18 cellular contexts compared by ENCODE assay signal in genomic region chr5:156094001-156094400, GRCh38.
DNase-seq lines count a peak whose midpoint lies in the region; ATAC-seq and TF ChIP-seq lines count a peak whose summit lies in the region.
"Had no signal": no experiment of that assay in that cellular context is flagged by ENCODE, and none has a peak within 500 bp of the region (broad histone marks: within the 10 kb centered on the region; RNA-seq: fewer than 3 reads in every experiment).

No MANE protein-coding gene starts in this region.

- H3K4me1 Mint-ChIP-seq in activated CD8-positive, alpha-beta memory T cell treated with anti-CD3 and anti-CD28 coated beads, Interleukin-2, amount 10 ng/mL, durations not matched to agents 7 days and 5 days = no peaks in the 10 kb centered on the region
- H3K4me1 Mint-ChIP-seq: stimulated activated memory B cell treated with anti-CD40 and anti-IgM and Interleukin-4, amounts not matched to agents 10 μg/mL and 1 μg/mL and 100 μg/mL, for 72 hours had no signal

- in situ Hi-C loops in GM23248 (cut with MboI) = no loop called here

- CTCF ChIA-PET in activated CD8-positive, alpha-beta memory T cell treated with anti-CD3 and anti-CD28 coated beads, Interleukin-2, amount 10 ng/mL, durations not matched to agents 7 days and 5 days (lab: Charles Lee) = no interaction called here

- no peak overlapping the region for H3K9ac ChIP-seq in GM23248

- peak overlapping the region; percentile 34 for H3K4me2 ChIP-seq in GM23248 (ENCODE audit: unreplicated experiment)

- 31 to 41% methylated on average over 4 of the region's 4 CpGs for WGBS in GM23248 (ENCODE audit: low coverage in 1 of 2, low lambda C conversion rate in 2 of 2, missing lambda C conversion rate in 2 of 2), 2 experiments

- TF ChIP-seq CTCF in vagina (IDR thresholded peaks at IDR 0.05) = no peak

- H3K36me3 Mint-ChIP-seq in activated CD8-positive, alpha-beta memory T cell treated with anti-CD3 and anti-CD28 coated beads, Interleukin-2, amount 10 ng/mL, durations not matched to agents 7 days and 5 days = no peaks in the 10 kb centered on the region
- H3K36me3 Mint-ChIP-seq: stimulated activated memory B cell treated with anti-CD40 and anti-IgM and Interleukin-4, amounts not matched to agents 10 μg/mL and 1 μg/mL and 100 μg/mL, for 72 hours had no signal

- H3K4me1 ChIP-seq in GM23248 (ENCODE audit: insufficient read depth) (peaks cover 25% of the 10 kb centered on the region), vagina (no peaks in the 10 kb centered on the region)
- H3K4me1 ChIP-seq: colonic mucosa had no signal

- H3K4me3 ChIP-seq in GM23248 (no peak overlapping the region), vagina (no peak overlapping the region)
- H3K4me3 ChIP-seq: colonic mucosa, lung, SK-N-MC had no signal

- H3K9me2 ChIP-seq in GM23248 (ENCODE audit: insufficient read depth) = no peaks in the 10 kb centered on the region

- TF ChIP-seq POLR2A in vagina (IDR thresholded peaks at IDR 0.05) = no peak

- H3K36me3 ChIP-seq in GM23248 (ENCODE audit: low read depth) (no peaks in the 10 kb centered on the region), vagina (no peaks in the 10 kb centered on the region)
- H3K36me3 ChIP-seq: colonic mucosa had no signal

- no peaks in the 10 kb centered on the region for H3K79me2 ChIP-seq in GM23248 (ENCODE audit: insufficient read depth)

- no peak overlapping the region for H3K27ac Mint-ChIP-seq in activated CD8-positive, alpha-beta memory T cell treated with anti-CD3 and anti-CD28 coated beads, Interleukin-2, amount 10 ng/mL, durations not matched to agents 7 days and 5 days
- H3K27ac Mint-ChIP-seq: CD4-positive, alpha-beta T cell; stimulated activated memory B cell treated with anti-CD40 and anti-IgM and Interleukin-4, amounts not matched to agents 10 μg/mL and 1 μg/mL and 100 μg/mL, for 72 hours had no signal

- DNase-seq in GM23248 = peak; percentile 50
- peak in 37 of 58 donors; percentile 1 to 56 (median 11) for DNase-seq in anterior cingulate cortex (lab: John Stamatoyannopoulos, UW)
- peak; percentile 30 for DNase-seq in inferior parietal cortex (ENCODE audit: extremely low spot score)
- peak; percentile 61 for DNase-seq in superior temporal gyrus (ENCODE audit: extremely low spot score)
- DNase-seq in vagina (ENCODE audit: extremely low spot score in 2 of 2) = no peak
- DNase-seq in activated CD8-positive, alpha-beta memory T cell treated with anti-CD3 and anti-CD28 coated beads, Interleukin-2, amount 10 ng/mL, durations not matched to agents 7 days and 5 days = no peak
- DNase-seq: activated CD4-positive, alpha-beta T cell treated with anti-CD3 and anti-CD28 coated beads, Interleukin-2, amount 50 U/mL, for 1 hour; CD4-positive, alpha-beta T cell; colonic mucosa; DND-41; NCI-H1105 treated with DMSO at 0.1 percent for 48 hours; OCI-M1 had no signal

- peak overlapping the region; percentile 47; the same call in 1 of the 2 replicates for H2AFZ ChIP-seq in GM23248

- H3K27me3 Mint-ChIP-seq in activated CD8-positive, alpha-beta memory T cell treated with anti-CD3 and anti-CD28 coated beads, Interleukin-2, amount 10 ng/mL, durations not matched to agents 7 days and 5 days = no peaks in the 10 kb centered on the region
- H3K27me3 Mint-ChIP-seq: stimulated activated memory B cell treated with anti-CD40 and anti-IgM and Interleukin-4, amounts not matched to agents 10 μg/mL and 1 μg/mL and 100 μg/mL, for 72 hours had no signal

- no peak overlapping the region for H3K4me3 Mint-ChIP-seq in activated CD8-positive, alpha-beta memory T cell treated with anti-CD3 and anti-CD28 coated beads, Interleukin-2, amount 10 ng/mL, durations not matched to agents 7 days and 5 days
- H3K4me3 Mint-ChIP-seq: CD4-positive, alpha-beta T cell; neural crest cell; stimulated activated memory B cell treated with anti-CD40 and anti-IgM and Interleukin-4, amounts not matched to agents 10 μg/mL and 1 μg/mL and 100 μg/mL, for 72 hours had no signal

- peaks cover 23% of the 10 kb centered on the region; the same call in 1 of the 2 replicates for H3F3A ChIP-seq in GM23248 (ENCODE audit: insufficient read depth)

- H3K27me3 ChIP-seq in GM23248 (replicated peaks; ENCODE audit: insufficient read depth) (no peaks in the 10 kb centered on the region), vagina (no peaks in the 10 kb centered on the region)
- H3K27me3 ChIP-seq: colonic mucosa had no signal

- no peak overlapping the region for H3K27ac ChIP-seq in GM23248
- no peak overlapping the region for H3K27ac ChIP-seq in vagina
- H3K27ac ChIP-seq: colonic mucosa, epithelial cell of prostate, SK-N-MC had no signal

- peaks cover 6% of the 10 kb centered on the region for H3K9me3 Mint-ChIP-seq in activated CD8-positive, alpha-beta memory T cell treated with anti-CD3 and anti-CD28 coated beads, Interleukin-2, amount 10 ng/mL, durations not matched to agents 7 days and 5 days (ENCODE audit: low read depth)

- no peak for ATAC-seq in activated CD8-positive, alpha-beta memory T cell treated with anti-CD3 and anti-CD28 coated beads, Interleukin-2, amount 10 ng/mL, durations not matched to agents 7 days and 5 days
- ATAC-seq in GM21717 (IDR thresholded peaks at IDR 0.05; ENCODE audit: unreplicated experiment) = no peak
- ATAC-seq: stimulated activated memory B cell treated with anti-CD40 and anti-IgM and Interleukin-4, amounts not matched to agents 10 μg/mL and 1 μg/mL and 100 μg/mL, for 72 hours had no signal

- H3K9me3 ChIP-seq in GM23248 (ENCODE audit: low read depth) (peaks cover 3% of the 10 kb centered on the region), vagina (no peaks in the 10 kb centered on the region)
- H3K9me3 ChIP-seq: colonic mucosa had no signal

- intact Hi-C loops in vagina (cut with DNase I) = no loop called here

- no peaks in the 10 kb centered on the region for H4K20me1 ChIP-seq in GM23248 (ENCODE audit: insufficient read depth)

Comparison
In these comparisons a context has a peak if more than half of its experiments do, and no peak if none do; other contexts are left out.
1. DNase-seq: peak in GM23248 (single experiment), anterior cingulate cortex (37 of 58), inferior parietal cortex (single experiment) and superior temporal gyrus (single experiment); none in vagina (0 of 2) and activated CD8-positive, alpha-beta memory T cell treated with anti-CD3 and anti-CD28 coated beads, Interleukin-2, amount 10 ng/mL, durations not matched to agents 7 days and 5 days (single experiment).